Comparison of ENCODE assay signal across 25 cellular contexts in the genomic region with DNA sequence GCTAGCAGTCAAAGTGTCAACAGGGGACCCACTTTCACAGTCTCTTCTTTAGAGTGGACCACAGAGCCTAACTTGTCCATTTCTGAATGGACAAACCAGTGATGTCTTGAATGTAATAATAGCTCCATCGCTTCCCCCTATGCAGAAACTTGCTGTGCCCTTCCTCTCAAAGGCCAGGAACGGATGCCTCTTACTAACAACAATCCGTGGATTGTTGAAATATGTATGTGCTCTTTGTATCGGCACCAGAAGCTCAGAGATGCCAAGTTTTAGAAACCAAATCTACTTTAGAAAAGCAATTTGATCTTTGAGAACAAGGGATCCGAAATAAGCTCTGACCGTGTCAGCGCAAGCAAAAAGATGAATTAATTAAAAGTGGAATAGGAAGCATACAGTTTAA.
"Had no signal": no experiment of that assay in that cellular context is flagged by ENCODE, and none has a peak within 500 bp of the region (broad histone marks: within the 10 kb centered on the region; RNA-seq: fewer than 3 reads in every experiment).

No MANE protein-coding gene starts in this region.

- H3K9me3 ChIP-seq: adrenal gland, ascending aorta, esophagus muscularis mucosa, gastroesophageal sphincter had no signal

- ATAC-seq: activated CD4-positive, alpha-beta T cell treated with anti-CD3 and anti-CD28 coated beads for 36 hours; activated CD8-positive, alpha-beta memory T cell treated with anti-CD3 and anti-CD28 coated beads, Interleukin-2, amount 10 ng/mL, durations not matched to agents 7 days and 5 days; activated CD8-positive, alpha-beta T cell treated with anti-CD3 and anti-CD28 coated beads, Interleukin-2, amount 10 ng/mL, durations not matched to agents 7 days and 5 days; activated naive CD8-positive, alpha-beta T cell treated with anti-CD3 and anti-CD28 coated beads, Interleukin-2, amount 50 U/mL, for 24 hours; effector memory CD8-positive, alpha-beta T cell; foreskin keratinocyte; gastroesophageal sphincter had no signal

- H3K27me3 ChIP-seq: adrenal gland, ascending aorta, brain microvascular endothelial cell, esophagus muscularis mucosa, foreskin keratinocyte, gastroesophageal sphincter had no signal

- H3K27ac ChIP-seq: adrenal gland, ascending aorta, brain microvascular endothelial cell, coronary artery, esophagus muscularis mucosa, foreskin keratinocyte, gastroesophageal sphincter had no signal

- H3K4me1 ChIP-seq: adrenal gland, ascending aorta, foreskin keratinocyte had no signal

- H3K4me3 ChIP-seq: adrenal gland, ascending aorta, coronary artery, esophagus muscularis mucosa, gastroesophageal sphincter had no signal

- DNase-seq: activated CD4-positive, alpha-beta memory T cell treated with anti-CD3 and anti-CD28 coated beads for 36 hours; activated CD4-positive, alpha-beta T cell treated with anti-CD3 and anti-CD28 coated beads for 36 hours; activated CD4-positive, alpha-beta T cell treated with anti-CD3 and anti-CD28 coated beads, Interleukin-2, amount 10 ng/mL, durations not matched to agents 24 days and 14 days; activated CD4-positive, CD25-positive, alpha-beta regulatory T cell; activated CD4-positive, CD25-positive, alpha-beta regulatory T cell treated with anti-CD3 and anti-CD28 coated beads, Interleukin-2, amount 50 U/mL, for 72 hours; activated CD8-positive, alpha-beta memory T cell treated with anti-CD3 and anti-CD28 coated beads, Interleukin-2, amount 10 ng/mL, durations not matched to agents 7 days and 5 days; activated CD8-positive, alpha-beta memory T cell treated with anti-CD3 and anti-CD28 coated beads, Interleukin-2, amount 50 U/mL, for 4 hours; activated CD8-positive, alpha-beta T cell treated with anti-CD3 and anti-CD28 coated beads, Interleukin-2, amount 10 ng/mL, durations not matched to agents 7 days and 5 days; activated effector memory CD4-positive, alpha-beta T cell treated with anti-CD3 and anti-CD28 coated beads, Interleukin-2, amount 50 U/mL, for 16 hours; activated naive CD4-positive, alpha-beta T cell treated with anti-CD3 and anti-CD28 coated beads for 36 hours; activated naive CD8-positive, alpha-beta T cell treated with anti-CD3 and anti-CD28 coated beads for 36 hours; activated naive CD8-positive, alpha-beta T cell treated with anti-CD3 and anti-CD28 coated beads, Interleukin-2, amount 50 U/mL, for 24 hours; activated T-cell treated with anti-CD3 and anti-CD28 coated beads, Interleukin-2, amount 50 U/mL, for 1 hour; activated T-cell treated with anti-CD3 and anti-CD28 coated beads, Interleukin-2, amount 50 U/mL, for 48 hours; adrenal gland; brain microvascular endothelial cell; effector CD4-positive, alpha-beta T cell; effector memory CD8-positive, alpha-beta T cell; erythroblast; foreskin keratinocyte; T-helper 2 cell had no signal

- H3K36me3 ChIP-seq: adrenal gland, ascending aorta, brain microvascular endothelial cell, esophagus muscularis mucosa, gastroesophageal sphincter had no signal
